1 cellular context compared by ENCODE assay signal in the genomic region with DNA sequence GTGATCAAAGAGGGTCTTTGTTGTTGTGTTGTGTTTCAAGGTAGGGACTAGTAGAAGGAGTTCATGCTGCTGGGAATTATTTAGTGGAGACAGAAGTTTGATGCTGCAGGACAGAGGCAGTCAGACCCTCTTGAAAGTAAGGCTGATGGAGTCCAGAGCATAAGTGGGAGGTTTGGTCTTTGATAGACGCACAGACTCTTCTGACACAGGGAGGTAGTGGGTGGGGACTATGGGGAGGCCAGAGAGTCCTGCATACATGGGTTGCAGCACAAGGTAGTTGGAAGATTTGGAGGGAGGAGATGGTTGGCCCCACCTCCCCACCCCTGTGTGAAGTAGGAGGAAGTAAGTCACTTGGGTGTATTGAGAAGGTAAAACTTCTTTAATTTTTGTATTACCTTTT.
TF ChIP-seq lines count a peak whose summit lies in the region.

No MANE protein-coding gene starts in this region.

TF ChIP-seq in IMR-90, 13 proteins besides CTCF, POLR2A, EP300 and RAD21 (continued from another document):
- TF ChIP-seq, protein P1, sequence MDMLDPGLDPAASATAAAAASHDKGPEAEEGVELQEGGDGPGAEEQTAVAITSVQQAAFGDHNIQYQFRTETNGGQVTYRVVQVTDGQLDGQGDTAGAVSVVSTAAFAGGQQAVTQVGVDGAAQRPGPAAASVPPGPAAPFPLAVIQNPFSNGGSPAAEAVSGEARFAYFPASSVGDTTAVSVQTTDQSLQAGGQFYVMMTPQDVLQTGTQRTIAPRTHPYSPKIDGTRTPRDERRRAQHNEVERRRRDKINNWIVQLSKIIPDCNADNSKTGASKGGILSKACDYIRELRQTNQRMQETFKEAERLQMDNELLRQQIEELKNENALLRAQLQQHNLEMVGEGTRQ (IDR thresholded peaks at IDR 0.05; ENCODE audit: low read depth, low read length) = no peak
- TF ChIP-seq CHD1 (IDR thresholded peaks at IDR 0.05; ENCODE audit: low read depth, low read length) (no peak), MXI1 (IDR thresholded peaks at IDR 0.05; ENCODE audit: borderline replicate concordance, low read depth, low read length) (no peak)
TF ChIP-seq in IMR-90: peak in this region for 0.
